In genomic region chr11:113875414-113876073, GRCh38 we compare ENCODE assay signal across 8 cellular contexts. TPM values are rescaled to one million over a fixed set of nuclear protein-coding genes. Genes with fewer than 3 reads are reported as not detected.
DNase-seq lines count a peak whose midpoint lies in the region; ATAC-seq and TF ChIP-seq lines count a peak whose summit lies in the region.

A gene with protein sequence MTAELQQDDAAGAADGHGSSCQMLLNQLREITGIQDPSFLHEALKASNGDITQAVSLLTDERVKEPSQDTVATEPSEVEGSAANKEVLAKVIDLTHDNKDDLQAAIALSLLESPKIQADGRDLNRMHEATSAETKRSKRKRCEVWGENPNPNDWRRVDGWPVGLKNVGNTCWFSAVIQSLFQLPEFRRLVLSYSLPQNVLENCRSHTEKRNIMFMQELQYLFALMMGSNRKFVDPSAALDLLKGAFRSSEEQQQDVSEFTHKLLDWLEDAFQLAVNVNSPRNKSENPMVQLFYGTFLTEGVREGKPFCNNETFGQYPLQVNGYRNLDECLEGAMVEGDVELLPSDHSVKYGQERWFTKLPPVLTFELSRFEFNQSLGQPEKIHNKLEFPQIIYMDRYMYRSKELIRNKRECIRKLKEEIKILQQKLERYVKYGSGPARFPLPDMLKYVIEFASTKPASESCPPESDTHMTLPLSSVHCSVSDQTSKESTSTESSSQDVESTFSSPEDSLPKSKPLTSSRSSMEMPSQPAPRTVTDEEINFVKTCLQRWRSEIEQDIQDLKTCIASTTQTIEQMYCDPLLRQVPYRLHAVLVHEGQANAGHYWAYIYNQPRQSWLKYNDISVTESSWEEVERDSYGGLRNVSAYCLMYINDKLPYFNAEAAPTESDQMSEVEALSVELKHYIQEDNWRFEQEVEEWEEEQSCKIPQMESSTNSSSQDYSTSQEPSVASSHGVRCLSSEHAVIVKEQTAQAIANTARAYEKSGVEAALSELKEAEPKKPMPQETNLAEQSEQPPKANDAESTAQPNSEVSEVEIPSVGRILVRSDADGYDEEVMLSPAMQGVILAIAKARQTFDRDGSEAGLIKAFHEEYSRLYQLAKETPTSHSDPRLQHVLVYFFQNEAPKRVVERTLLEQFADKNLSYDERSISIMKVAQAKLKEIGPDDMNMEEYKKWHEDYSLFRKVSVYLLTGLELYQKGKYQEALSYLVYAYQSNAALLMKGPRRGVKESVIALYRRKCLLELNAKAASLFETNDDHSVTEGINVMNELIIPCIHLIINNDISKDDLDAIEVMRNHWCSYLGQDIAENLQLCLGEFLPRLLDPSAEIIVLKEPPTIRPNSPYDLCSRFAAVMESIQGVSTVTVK (minus strand): TSS chr11:113875572. CDS start chr11:113875501, 71 bp downstream.

- TF ChIP-seq CTCF in left ventricle myocardium inferior (IDR thresholded peaks at IDR 0.05; ENCODE audit: borderline replicate concordance) (no peak), prostate gland (IDR thresholded peaks at IDR 0.05) (peak in 1 of 4 experiments; percentile 14)

- 1% methylated on average over 34 of the region's 74 CpGs for WGBS in prostate gland

- H3K36me3 Mint-ChIP-seq in T-helper 17 cell (ENCODE audit: low read depth), result no peaks in the 10 kb centered on the region

- H3K4me3 ChIP-seq in left ventricle myocardium inferior (peak within 1 kb of the TSS; percentile 90), prostate gland (peak within 1 kb of the TSS; percentile 69 to 74)

- TF ChIP-seq POLR2A in prostate gland (IDR thresholded peaks at IDR 0.05), result peak; percentile 71

- H3K27me3 Mint-ChIP-seq in T-helper 17 cell, result no peaks in the 10 kb centered on the region

- peak within 1 kb of the TSS; percentile 93 for H3K27ac Mint-ChIP-seq in T-helper 17 cell

- H3K9me3 ChIP-seq in T-helper 17 cell (ENCODE audit: control insufficient read depth, low read length, poor library complexity, severe bottlenecking) (no peaks in the 10 kb centered on the region), left ventricle myocardium inferior (replicated peaks) (no peaks in the 10 kb centered on the region), prostate gland (no peaks in the 10 kb centered on the region)

- peak; percentile 88 for ATAC-seq in GM18498 (IDR thresholded peaks at IDR 0.05; ENCODE audit: unreplicated experiment)
- ATAC-seq in HG02870 (IDR thresholded peaks at IDR 0.05; ENCODE audit: unreplicated experiment), result peak; percentile 78
- peak; percentile 89 for ATAC-seq in T-helper 17 cell

- H3K36me3 ChIP-seq in left ventricle myocardium inferior (no peaks in the 10 kb centered on the region), prostate gland (no peaks in the 10 kb centered on the region)

- intact Hi-C loops in left ventricle myocardium inferior (cut with micrococcal nuclease), result no loop called here
- intact Hi-C loops in prostate gland (cut with DNase I), result loop anchor here (10.0 kb wide), 1 partner anchor 101 kb away; the partner anchor contains the start of genes CLDN25 and ZW10

- H3K27me3 ChIP-seq in left ventricle myocardium inferior (ENCODE audit: low read depth), result no peaks in the 10 kb centered on the region
- no peaks in the 10 kb centered on the region for H3K27me3 ChIP-seq in prostate gland (replicated peaks; ENCODE audit: insufficient read depth)

- peaks cover 33% of the 10 kb centered on the region for H3K4me1 Mint-ChIP-seq in T-helper 17 cell

- DNase-seq in NCI-H146 (lab: John Stamatoyannopoulos, UW) (peak; percentile 96), T-helper 17 cell (peak; percentile 64 to 81 (median 67)), amygdala (lab: John Stamatoyannopoulos, UW) (peak; percentile 59 to 99 (median 93)), left ventricle myocardium inferior (peak; percentile 98), prostate gland (ENCODE audit: low spot score) (peak; percentile 96), ureter (ENCODE audit: low spot score) (peak; percentile 96)

- H3K4me3 Mint-ChIP-seq in T-helper 17 cell, result peak within 1 kb of the TSS; percentile 95

- H3K27ac ChIP-seq in left ventricle myocardium inferior (replicated peaks) (peak within 1 kb of the TSS; percentile 97), prostate gland (peak within 1 kb of the TSS; percentile 79 to 88)

- H3K4me1 ChIP-seq in left ventricle myocardium inferior, result peaks cover 51% of the 10 kb centered on the region
- no peaks in the 10 kb centered on the region for H3K4me1 ChIP-seq in prostate gland (replicated peaks)

RNA-seq across cellular contexts. Expression of the gene that starts here (rescaled TPM):
- 10 to 100 TPM; 11.8 to 14.2 TPM for total RNA-seq in T-helper 17 cell
- 113 TPM for total RNA-seq in left ventricle myocardium inferior
- 10 to 100 TPM; 28.9 to 31.5 TPM for total RNA-seq in prostate gland
- total RNA-seq in ureter, result 28.7 TPM

Comparison
In these comparisons a context has a peak if more than half of its experiments do, and no peak if none do; other contexts are left out.
1. Peak in every context shown above with its lines: DNase-seq, ATAC-seq, H3K4me3 ChIP-seq and H3K27ac ChIP-seq.